ENCODE assay signal across 15 cellular contexts in genomic region chr14:103326078-103326477, GRCh38. TPM values are rescaled to one million over a fixed set of nuclear protein-coding genes. Genes with fewer than 3 reads are reported as not detected.
DNase-seq lines count a peak whose midpoint lies in the region; ATAC-seq and TF ChIP-seq lines count a peak whose summit lies in the region.
"Had no signal": no experiment of that assay in that cellular context is flagged by ENCODE, and none has a peak within 500 bp of the region (broad histone marks: within the 10 kb centered on the region; RNA-seq: fewer than 3 reads in every experiment).

No MANE protein-coding gene starts in this region.

- no peak for ATAC-seq in GM21360 (IDR thresholded peaks at IDR 0.05; ENCODE audit: unreplicated experiment)

- H3K36me3 ChIP-seq in neuronal stem cell (replicated peaks in 1 of 2; ENCODE audit: control insufficient read depth in 2 of 2, insufficient read depth in 2 of 2, low read length in 2 of 2) (no peaks in the 10 kb centered on the region), spleen (no peaks in the 10 kb centered on the region)
- H3K36me3 ChIP-seq: BE2C, HAP-1 had no signal

- H2AK5ac ChIP-seq in neuronal stem cell (ENCODE audit: low read depth, low read length), result no peak overlapping the region

- H2AFZ ChIP-seq in neuronal stem cell (ENCODE audit: low read length), result no peak overlapping the region
- H2AFZ ChIP-seq: GM23248 had no signal

- intact Hi-C loops in MCF 10A (cut with micrococcal nuclease), result no loop called here
- intact Hi-C loops in spleen (cut with DNase I; ENCODE audit: low total_unique reads), result no loop called here

- H3K9me3 ChIP-seq in neuronal stem cell (replicated peaks in 1 of 2; ENCODE audit: control insufficient read depth in 2 of 2, insufficient read depth in 1 of 2, low read depth in 1 of 2, low read length in 2 of 2) (no peaks in the 10 kb centered on the region), spleen (no peaks in the 10 kb centered on the region)
- H3K9me3 ChIP-seq: BE2C, Caco-2, HAP-1 had no signal

- no peak overlapping the region for H4K91ac ChIP-seq in neuronal stem cell (ENCODE audit: low read depth, low read length, poor library complexity)

- POLR2A ChIA-PET in MCF 10A (lab: Yijun Ruan, JAX), result no interaction called here

- H3K27me3 ChIP-seq in neuronal stem cell (ENCODE audit: control insufficient read depth in 3 of 3, insufficient read depth in 3 of 3, low read depth in 1 of 3, low read length in 3 of 3) (peaks cover 0 to 23% (median 0%) of the 10 kb centered on the region in 3 experiments), spleen (replicated peaks in 1 of 7) (peaks cover 0 to 9% (median 0%) of the 10 kb centered on the region in 7 donors)
- H3K27me3 ChIP-seq: BE2C had no signal

- H3K4me2 ChIP-seq in neuronal stem cell (ENCODE audit: insufficient read depth, low read length, poor library complexity, severe bottlenecking), result no peak overlapping the region

- H2BK120ac ChIP-seq in neuronal stem cell (ENCODE audit: low read depth, low read length), result no peak overlapping the region

- no peak for TF ChIP-seq POLR2A in spleen (IDR thresholded peaks at IDR 0.05)

- no peak overlapping the region for H3K4me3 ChIP-seq in neuronal stem cell (ENCODE audit: low read length in 2 of 2)
- no peak overlapping the region for H3K4me3 ChIP-seq in spleen
- H3K4me3 ChIP-seq: GM23248, HAP-1 had no signal

- H3K4me3 Mint-ChIP-seq in MCF 10A (ENCODE audit: unreplicated experiment), result no peak overlapping the region
- H3K4me3 Mint-ChIP-seq: CD4-positive, CD25-positive, alpha-beta regulatory T cell had no signal

- peak overlapping the region; percentile 76 for H3K27ac ChIP-seq in cingulate gyrus (ENCODE audit: low read depth, low read length)
- no peak overlapping the region for H3K27ac ChIP-seq in neuronal stem cell (replicated peaks; ENCODE audit: low read length)
- no peak overlapping the region for H3K27ac ChIP-seq in spleen
- H3K27ac ChIP-seq: GM23248, HL-60 had no signal

- H2BK15ac ChIP-seq in neuronal stem cell (ENCODE audit: low read length), result no peak overlapping the region

- H3K27me3 Mint-ChIP-seq in MCF 10A (ENCODE audit: insufficient read depth, unreplicated experiment), result peaks cover 18% of the 10 kb centered on the region

- TF ChIP-seq CTCF in MCF 10A (IDR thresholded peaks at IDR 0.05; ENCODE audit: unreplicated experiment) (no peak), spleen (IDR thresholded peaks at IDR 0.05 in 8 of 11, conservative IDR thresholded peaks at IDR 0.05 in 3 of 11) (no peak)

- H3K4me1 ChIP-seq in neuronal stem cell (ENCODE audit: control insufficient read depth in 2 of 2, insufficient read depth in 1 of 2, low read depth in 1 of 2, low read length in 2 of 2) (peaks cover 2% of the 10 kb centered on the region in 2 donors), spleen (peaks cover 0 to 15% (median 0%) of the 10 kb centered on the region in 6 donors)
- H3K4me1 ChIP-seq: BE2C, Caco-2, HAP-1 had no signal

- no peaks in the 10 kb centered on the region for H3K36me3 Mint-ChIP-seq in MCF 10A (ENCODE audit: insufficient read depth, unreplicated experiment)
- H3K36me3 Mint-ChIP-seq: CD4-positive, CD25-positive, alpha-beta regulatory T cell had no signal

- H3K18ac ChIP-seq in neuronal stem cell (ENCODE audit: low read length), result no peak overlapping the region

- H4K8ac ChIP-seq in neuronal stem cell (ENCODE audit: low read depth, low read length), result no peak overlapping the region

- H3K4me1 Mint-ChIP-seq in MCF 10A (ENCODE audit: insufficient read depth, unreplicated experiment), result no peaks in the 10 kb centered on the region
- H3K4me1 Mint-ChIP-seq: CD4-positive, CD25-positive, alpha-beta regulatory T cell had no signal

- H3K14ac ChIP-seq in neuronal stem cell (ENCODE audit: low read length), result no peak overlapping the region

- no peak overlapping the region for H3K27ac Mint-ChIP-seq in MCF 10A (ENCODE audit: low read depth, unreplicated experiment)
- H3K27ac Mint-ChIP-seq: CD4-positive, CD25-positive, alpha-beta regulatory T cell had no signal

- no peak overlapping the region for H3K9ac ChIP-seq in neuronal stem cell (ENCODE audit: low read depth, low read length, poor library complexity)
- H3K9ac ChIP-seq: GM23248 had no signal

- H3K79me1 ChIP-seq in neuronal stem cell (ENCODE audit: low read depth, low read length), result peaks cover 1% of the 10 kb centered on the region

- no CpG with 5 or more reads among the region's 3 CpGs for WGBS in neuronal stem cell (ENCODE audit: extremely low coverage in 2 of 2, insufficient read length in 2 of 2, insufficient replicate concordance in 1 of 2), 2 donors
- WGBS in spleen, 5 donors, result 82 to 89% (median 87%) methylated on average over 3 of the region's 3 CpGs

- H3K9me3 Mint-ChIP-seq in MCF 10A (ENCODE audit: unreplicated experiment), result no peaks in the 10 kb centered on the region
- H3K9me3 Mint-ChIP-seq: CD4-positive, CD25-positive, alpha-beta regulatory T cell had no signal

- no peak overlapping the region for H2BK5ac ChIP-seq in neuronal stem cell (ENCODE audit: low read length)

- no TSS peak for BruUV-seq in MCF 10A (replicated peaks; lab: Mats Ljungman, UMichigan)

- CTCF ChIA-PET in MCF 10A (lab: Yijun Ruan, JAX), result no interaction called here

- DNase-seq in medulla oblongata (ENCODE audit: extremely low spot score) (peak; percentile 63), neuronal stem cell (ENCODE audit: low spot score) (no peak), MCF 10A (ENCODE audit: unreplicated experiment) (no peak), spleen (no peak), ureter (ENCODE audit: low spot score) (no peak)
- DNase-seq: ACHN; BE2C; C1 segment of cervical spinal cord; Caco-2; CD4-positive, CD25-positive, alpha-beta regulatory T cell; GM23248 had no signal

- H3K23ac ChIP-seq in neuronal stem cell (ENCODE audit: low read depth, low read length, poor library complexity), result peak overlapping the region; percentile 34

- no peak overlapping the region for H2BK12ac ChIP-seq in neuronal stem cell (ENCODE audit: low read length)

- no peak overlapping the region for H3K4ac ChIP-seq in neuronal stem cell (ENCODE audit: low read length)

RNA-seq across cellular contexts. Expression of gene EIF5, which starts 8.0 kb away (rescaled TPM):
- 304 TPM for polyA plus RNA-seq in neuronal stem cell (2013, experiment 1 of 2)
- 312 TPM for polyA plus RNA-seq in neuronal stem cell (2013, experiment 2 of 2)
- 149 and 327 TPM in 2 replicates for total RNA-seq in MCF 10A (2022)
- total RNA-seq in spleen, result 100 to 1,000 TPM; 173 to 261 (median 228) TPM
- 10 to 100 TPM; 31.9 to 60.0 (median 46.8) TPM for polyA plus RNA-seq in spleen
- 194 TPM for total RNA-seq in ureter

RNA-seq across cellular contexts. Expression of gene MARK3, which starts 59.1 kb away (rescaled TPM):
- polyA plus RNA-seq in neuronal stem cell (2013, experiment 1 of 2), result 55.4 TPM
- 55.0 TPM for polyA plus RNA-seq in neuronal stem cell (2013, experiment 2 of 2)
- total RNA-seq in MCF 10A (2022), result 102 and 130 TPM in 2 replicates
- 100 to 1,000 TPM in 6 of 7 donors, 10 to 100 TPM in 1; 89.3 to 144 (median 114) TPM for total RNA-seq in spleen
- 10 to 100 TPM; 40.4 to 98.7 (median 70.0) TPM for polyA plus RNA-seq in spleen
- total RNA-seq in ureter, result 140 TPM
